1 cellular context compared by ENCODE assay signal in genomic region chr19:45446295-45446694, GRCh38.
TF ChIP-seq lines count a peak whose summit lies in the region.

No MANE protein-coding gene starts in this region.

TF ChIP-seq in K562, 482 proteins besides CTCF, POLR2A, EP300 and RAD21 (continued from another document):
- TF ChIP-seq POU5F1 (IDR thresholded peaks at IDR 0.05; ENCODE audit: borderline replicate concordance, low read depth, low read length, partially characterized antibody) (no peak), MXI1 (IDR thresholded peaks at IDR 0.05; ENCODE audit: low read depth, low read length) (no peak), GABPB1 (CRISPR knock-in tag; IDR thresholded peaks at IDR 0.05) (peak; percentile 47; the same call in 1 of the 2 replicates), POLR3G (IDR thresholded peaks at IDR 0.05; ENCODE audit: extremely low read depth, insufficient read length, insufficient replicate concordance) (no peak), CC2D1A (IDR thresholded peaks at IDR 0.05) (peak; percentile 59; the same call in 1 of the 2 replicates), DNMT1 (IDR thresholded peaks at IDR 0.05) (no peak), SRSF1 (IDR thresholded peaks at IDR 0.05; ENCODE audit: low read depth, low read length) (no peak), ZNF263 (CRISPR knock-in tag; IDR thresholded peaks at IDR 0.05; ENCODE audit: borderline replicate concordance) (no peak), NFE2 (IDR thresholded peaks at IDR 0.05; ENCODE audit: low read depth) (peak; percentile 49; the same call in 1 of the 2 replicates), SREBF1 (IDR thresholded peaks at IDR 0.05; ENCODE audit: borderline replicate concordance, low read depth, low read length) (no peak), NR0B1 (IDR thresholded peaks at IDR 0.05; ENCODE audit: partially characterized antibody) (no peak), SMAD4 (CRISPR knock-in tag; conservative IDR thresholded peaks at IDR 0.05) (no peak), BRCA1 (IDR thresholded peaks at IDR 0.05) (no peak), BRCA1 (CRISPR knock-in tag; IDR thresholded peaks at IDR 0.05) (no peak), ZNF699 (CRISPR knock-in tag; IDR thresholded peaks at IDR 0.05; ENCODE audit: insufficient replicate concordance) (no peak), ZBTB7A (IDR thresholded peaks at IDR 0.05; ENCODE audit: borderline replicate concordance, control insufficient read depth, low read depth, low read length) (no peak), C11orf30 (IDR thresholded peaks at IDR 0.05; ENCODE audit: low read depth) (peak; percentile 99), DACH1 (IDR thresholded peaks at IDR 0.05; ENCODE audit: partially characterized antibody) (peak; percentile 22), CBX1 (IDR thresholded peaks at IDR 0.05; ENCODE audit: low read depth) (peak; percentile 96; the same call in 1 of the 2 replicates), SFPQ (IDR thresholded peaks at IDR 0.05; ENCODE audit: low read depth, low read length) (no peak), MAFK (IDR thresholded peaks at IDR 0.05; ENCODE audit: low read length) (peak; percentile 97), MEF2A (IDR thresholded peaks at IDR 0.05; ENCODE audit: control insufficient read depth, low read depth, low read length) (no peak), SAFB2 (IDR thresholded peaks at IDR 0.05; ENCODE audit: borderline replicate concordance, low read depth, low read length, severe bottlenecking) (no peak), MAFF (IDR thresholded peaks at IDR 0.05; ENCODE audit: low read length) (peak; percentile 98), CREB3 (tag; conservative IDR thresholded peaks at IDR 0.05; ENCODE audit: low read depth) (no peak), ZNF431 (CRISPR knock-in tag; IDR thresholded peaks at IDR 0.05) (no peak), ARHGAP35 (IDR thresholded peaks at IDR 0.05; ENCODE audit: partially characterized antibody) (no peak), TBP (optimal IDR thresholded peaks at IDR 0.05; ENCODE audit: low read depth, low read length) (no peak), ZNF551 (CRISPR knock-in tag; IDR thresholded peaks at IDR 0.05) (no peak), TAF7 (tag; IDR thresholded peaks at IDR 0.05) (no peak), CHD4 (IDR thresholded peaks at IDR 0.05; ENCODE audit: insufficient read depth, insufficient replicate concordance, low read depth, low read length, poor library complexity, severe bottlenecking) (peak; percentile 93), KLF16 (IDR thresholded peaks at IDR 0.05) (no peak), CBX3 (IDR thresholded peaks at IDR 0.05; ENCODE audit: borderline replicate concordance in 1 of 2, low read length in 2 of 2) (peak in 1 of 2 experiments; percentile 79; a peak in 2 of 3 replicates), JUND (IDR thresholded peaks at IDR 0.05; ENCODE audit: borderline replicate concordance, low read depth, low read length) (no peak; the same call in 1 of the 2 replicates), JUND (tag; IDR thresholded peaks at IDR 0.05; ENCODE audit: borderline replicate concordance, low read depth, low read length) (no peak), KHSRP (IDR thresholded peaks at IDR 0.05) (no peak), RBM25 (IDR thresholded peaks at IDR 0.05; ENCODE audit: low read depth, low read length, severe bottlenecking) (peak; percentile 97), ZNF140 (CRISPR knock-in tag; IDR thresholded peaks at IDR 0.05) (no peak), ZNF184 (CRISPR knock-in tag; IDR thresholded peaks at IDR 0.05) (no peak), ZNF384 (IDR thresholded peaks at IDR 0.05; ENCODE audit: low read depth, low read length) (peak; percentile 46), YBX1 (IDR thresholded peaks at IDR 0.05) (no peak), BCLAF1 (IDR thresholded peaks at IDR 0.05; ENCODE audit: borderline replicate concordance in 1 of 2, control insufficient read depth in 1 of 2, low read depth in 2 of 2, low read length in 1 of 2) (no peak), TFAP4 (CRISPR knock-in tag; IDR thresholded peaks at IDR 0.05; ENCODE audit: borderline replicate concordance) (no peak), ZNF75A (CRISPR knock-in tag; IDR thresholded peaks at IDR 0.05) (no peak), ETV1 (tag; conservative IDR thresholded peaks at IDR 0.05; ENCODE audit: low read depth) (0 out of 2 replicates have a peak, but pooled peaks have one; percentile 8), ZFP1 (CRISPR knock-in tag; IDR thresholded peaks at IDR 0.05) (no peak), CREB1 (IDR thresholded peaks at IDR 0.05) (no peak), CREB1 (CRISPR knock-in tag; IDR thresholded peaks at IDR 0.05) (peak; percentile 37), RB1 (IDR thresholded peaks at IDR 0.05; ENCODE audit: low read depth) (peak; percentile 41; the same call in 1 of the 2 replicates), PTTG1 (tag; IDR thresholded peaks at IDR 0.05; ENCODE audit: low read depth) (no peak), SMARCA4 (IDR thresholded peaks at IDR 0.05) (no peak)
- TF ChIP-seq, protein P1, sequence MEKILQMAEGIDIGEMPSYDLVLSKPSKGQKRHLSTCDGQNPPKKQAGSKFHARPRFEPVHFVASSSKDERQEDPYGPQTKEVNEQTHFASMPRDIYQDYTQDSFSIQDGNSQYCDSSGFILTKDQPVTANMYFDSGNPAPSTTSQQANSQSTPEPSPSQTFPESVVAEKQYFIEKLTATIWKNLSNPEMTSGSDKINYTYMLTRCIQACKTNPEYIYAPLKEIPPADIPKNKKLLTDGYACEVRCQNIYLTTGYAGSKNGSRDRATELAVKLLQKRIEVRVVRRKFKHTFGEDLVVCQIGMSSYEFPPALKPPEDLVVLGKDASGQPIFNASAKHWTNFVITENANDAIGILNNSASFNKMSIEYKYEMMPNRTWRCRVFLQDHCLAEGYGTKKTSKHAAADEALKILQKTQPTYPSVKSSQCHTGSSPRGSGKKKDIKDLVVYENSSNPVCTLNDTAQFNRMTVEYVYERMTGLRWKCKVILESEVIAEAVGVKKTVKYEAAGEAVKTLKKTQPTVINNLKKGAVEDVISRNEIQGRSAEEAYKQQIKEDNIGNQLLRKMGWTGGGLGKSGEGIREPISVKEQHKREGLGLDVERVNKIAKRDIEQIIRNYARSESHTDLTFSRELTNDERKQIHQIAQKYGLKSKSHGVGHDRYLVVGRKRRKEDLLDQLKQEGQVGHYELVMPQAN (IDR thresholded peaks at IDR 0.05; ENCODE audit: borderline replicate concordance) = no peak
- TF ChIP-seq, protein P2, sequence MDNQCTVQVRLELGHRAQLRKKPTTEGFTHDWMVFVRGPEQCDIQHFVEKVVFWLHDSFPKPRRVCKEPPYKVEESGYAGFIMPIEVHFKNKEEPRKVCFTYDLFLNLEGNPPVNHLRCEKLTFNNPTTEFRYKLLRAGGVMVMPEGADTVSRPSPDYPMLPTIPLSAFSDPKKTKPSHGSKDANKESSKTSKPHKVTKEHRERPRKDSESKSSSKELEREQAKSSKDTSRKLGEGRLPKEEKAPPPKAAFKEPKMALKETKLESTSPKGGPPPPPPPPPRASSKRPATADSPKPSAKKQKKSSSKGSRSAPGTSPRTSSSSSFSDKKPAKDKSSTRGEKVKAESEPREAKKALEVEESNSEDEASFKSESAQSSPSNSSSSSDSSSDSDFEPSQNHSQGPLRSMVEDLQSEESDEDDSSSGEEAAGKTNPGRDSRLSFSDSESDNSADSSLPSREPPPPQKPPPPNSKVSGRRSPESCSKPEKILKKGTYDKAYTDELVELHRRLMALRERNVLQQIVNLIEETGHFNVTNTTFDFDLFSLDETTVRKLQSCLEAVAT (IDR thresholded peaks at IDR 0.05) = no peak
